Comparison of ENCODE assay signal across 13 cellular contexts in genomic region chr10:71753960-71754505, GRCh38. TPM values are rescaled to one million over a fixed set of nuclear protein-coding genes. Genes with fewer than 3 reads are reported as not detected.
DNase-seq lines count a peak whose midpoint lies in the region; ATAC-seq and TF ChIP-seq lines count a peak whose summit lies in the region.
"Had no signal": no experiment of that assay in that cellular context is flagged by ENCODE, and none has a peak within 500 bp of the region (broad histone marks: within the 10 kb centered on the region; RNA-seq: fewer than 3 reads in every experiment).

No MANE protein-coding gene starts in this region.

- intact Hi-C loops in activated naive CD4-positive, alpha-beta T cell treated with anti-CD3 and anti-CD28 coated beads for 36 hours (cut with micrococcal nuclease), result no loop called here
- intact Hi-C loops in adrenal gland (cut with DNase I), result no loop called here

- ATAC-seq in memory B cell (ENCODE audit: low read depth) (no peak), HG03175 (IDR thresholded peaks at IDR 0.05; ENCODE audit: unreplicated experiment) (no peak)

- no peak for DNase-seq in activated naive CD4-positive, alpha-beta T cell treated with anti-CD3 and anti-CD28 coated beads for 36 hours
- no peak for DNase-seq in activated naive CD4-positive, alpha-beta T cell (lab: John Stamatoyannopoulos, UW)
- DNase-seq in adrenal gland, result no peak
- no peak for DNase-seq in memory B cell (ENCODE audit: low spot score in 2 of 2)
- no peak for DNase-seq in suprapubic skin (ENCODE audit: low spot score in 2 of 2)
- DNase-seq in NCI-H1105 treated with DMSO at 0.1 percent for 48 hours (lab: John Stamatoyannopoulos, UW), result no peak
- DNase-seq in G401 (ENCODE audit: low spot score), result no peak
- DNase-seq: HFFc6, NCI-H1436 treated with DMSO at 0.1 percent for 48 hours, NCI-H69 had no signal

- no peak overlapping the region for H3K4me3 ChIP-seq in adrenal gland
- no peak overlapping the region for H3K4me3 ChIP-seq in suprapubic skin

- peaks cover 51% of the 10 kb centered on the region for H3K36me3 Mint-ChIP-seq in activated naive CD4-positive, alpha-beta T cell treated with anti-CD3 and anti-CD28 coated beads for 36 hours (ENCODE audit: low read depth)
- H3K36me3 Mint-ChIP-seq in memory B cell, result peaks cover 12% of the 10 kb centered on the region

- no peaks in the 10 kb centered on the region for H3K27me3 Mint-ChIP-seq in activated naive CD4-positive, alpha-beta T cell treated with anti-CD3 and anti-CD28 coated beads for 36 hours (ENCODE audit: low read depth)
- H3K27me3 Mint-ChIP-seq in memory B cell, result no peaks in the 10 kb centered on the region
- H3K27me3 Mint-ChIP-seq: central memory CD8-positive, alpha-beta T cell had no signal

- CTCF ChIA-PET in activated naive CD4-positive, alpha-beta T cell treated with anti-CD3 and anti-CD28 coated beads for 36 hours (lab: Charles Lee), result interaction anchor here (1.2 to 5.9 kb wide), 2 partner anchors 14 to 29 kb away, joined by 3 to 47 read pairs; no protein-coding TSS in a partner anchor

- in situ Hi-C loops in G401 (cut with HindIII; ENCODE audit: low sequenced_read_pairs), result no loop called here

- no peak overlapping the region for H3K4me3 Mint-ChIP-seq in activated naive CD4-positive, alpha-beta T cell treated with anti-CD3 and anti-CD28 coated beads for 36 hours
- no peak overlapping the region for H3K4me3 Mint-ChIP-seq in memory B cell
- H3K4me3 Mint-ChIP-seq: central memory CD8-positive, alpha-beta T cell; HFFc6 had no signal

- peaks cover 94% of the 10 kb centered on the region for H3K4me1 Mint-ChIP-seq in activated naive CD4-positive, alpha-beta T cell treated with anti-CD3 and anti-CD28 coated beads for 36 hours (ENCODE audit: low read depth)
- peaks cover 62% of the 10 kb centered on the region for H3K4me1 Mint-ChIP-seq in memory B cell

- H3K36me3 ChIP-seq in adrenal gland (replicated peaks in 1 of 2), result peaks cover 0 to 31% of the 10 kb centered on the region in 2 donors
- peaks cover 52% of the 10 kb centered on the region for H3K36me3 ChIP-seq in suprapubic skin

- H3K27ac ChIP-seq in adrenal gland (peak overlapping the region in 3 of 5 donors; percentile 6 to 80 (median 44)), suprapubic skin (peak overlapping the region; percentile 11)
- H3K27ac ChIP-seq: VCaP had no signal

- H3K9me3 ChIP-seq in adrenal gland (replicated peaks in 1 of 3), result no peaks in the 10 kb centered on the region
- H3K9me3 ChIP-seq in suprapubic skin, result no peaks in the 10 kb centered on the region

- peak overlapping the region; percentile 88 for H3K27ac Mint-ChIP-seq in activated naive CD4-positive, alpha-beta T cell treated with anti-CD3 and anti-CD28 coated beads for 36 hours
- peak overlapping the region; percentile 72 for H3K27ac Mint-ChIP-seq in memory B cell
- H3K27ac Mint-ChIP-seq: HFFc6 had no signal

- no peaks in the 10 kb centered on the region for H3K27me3 ChIP-seq in adrenal gland
- H3K27me3 ChIP-seq in suprapubic skin, result no peaks in the 10 kb centered on the region

- TF ChIP-seq POLR2A in adrenal gland (IDR thresholded peaks at IDR 0.05) (no peak), suprapubic skin (IDR thresholded peaks at IDR 0.05) (no peak)

- no peaks in the 10 kb centered on the region for H3K9me3 Mint-ChIP-seq in activated naive CD4-positive, alpha-beta T cell treated with anti-CD3 and anti-CD28 coated beads for 36 hours
- H3K9me3 Mint-ChIP-seq in memory B cell, result no peaks in the 10 kb centered on the region
- H3K9me3 Mint-ChIP-seq: central memory CD8-positive, alpha-beta T cell; HFFc6 had no signal

- WGBS in adrenal gland, 4 donors, result 44 to 63% (median 59%) methylated on average over 8 of the region's 8 CpGs
- WGBS in suprapubic skin, result 77% methylated on average over 8 of the region's 8 CpGs

- TF ChIP-seq EP300 in suprapubic skin (IDR thresholded peaks at IDR 0.05), result no peak

- peaks cover 6 to 10% of the 10 kb centered on the region in 2 donors for H3K4me1 ChIP-seq in adrenal gland (replicated peaks in 1 of 2)
- H3K4me1 ChIP-seq in suprapubic skin, result peaks cover 62% of the 10 kb centered on the region

- TF ChIP-seq CTCF in adrenal gland (IDR thresholded peaks at IDR 0.05) (no peak), suprapubic skin (IDR thresholded peaks at IDR 0.05) (no peak)

RNA-seq across cellular contexts. Expression of gene VSIR, which starts 19.3 kb away (rescaled TPM):
- 10 to 100 TPM; 52.0 to 55.5 TPM for total RNA-seq in activated naive CD4-positive, alpha-beta T cell treated with anti-CD3 and anti-CD28 coated beads for 36 hours
- total RNA-seq in adrenal gland (10 to 100 TPM; 14.1 to 71.7 (median 41.5) TPM), suprapubic skin (10 to 100 TPM; 16.3 to 50.7 (median 33.6) TPM)
- 10 to 100 TPM; 10.8 to 17.1 (median 15.3) TPM for polyA plus RNA-seq in adrenal gland
- 1.2 and 1.5 TPM in 2 replicates for total RNA-seq in G401 (2014; rRNA removed; shearing (Covaris generic))

RNA-seq across cellular contexts. Expression of gene C10orf105, which starts 34.5 kb away (rescaled TPM):
- total RNA-seq in activated naive CD4-positive, alpha-beta T cell treated with anti-CD3 and anti-CD28 coated beads for 36 hours, result under 1 TPM; 0.32 to 0.36 TPM
- total RNA-seq in adrenal gland (under 1 TPM in 6 of 8 donors, not detected in 2; 0.07 to 0.48 (median 0.11) TPM), suprapubic skin (under 1 TPM in 2 of 4 donors, not detected in 2; 0.17 to 0.48 TPM)
- under 1 TPM; 0.07 to 0.08 (median 0.07) TPM for polyA plus RNA-seq in adrenal gland
- not detected in 2 replicates for total RNA-seq in G401 (2014; rRNA removed; shearing (Covaris generic))
- total RNA-seq: HFFc6 had no signal
